Comparison of ENCODE assay signal across 11 cellular contexts in genomic region chr9:12859704-12860251, GRCh38.
DNase-seq lines count a peak whose midpoint lies in the region; ATAC-seq and TF ChIP-seq lines count a peak whose summit lies in the region.
"Had no signal": no experiment of that assay in that cellular context is flagged by ENCODE, and none has a peak within 500 bp of the region (broad histone marks: within the 10 kb centered on the region; RNA-seq: fewer than 3 reads in every experiment).

No MANE protein-coding gene starts in this region.

- peak overlapping the region; percentile 27 for H3K4me3 ChIP-seq in brain microvascular endothelial cell (ENCODE audit: low read depth, low read length)
- H3K4me3 ChIP-seq in left lung: no peak overlapping the region
- no peak overlapping the region for H3K4me3 ChIP-seq in adrenal gland

- TF ChIP-seq CTCF in brain microvascular endothelial cell (IDR thresholded peaks at IDR 0.05; ENCODE audit: low read depth, low read length, missing control alignments) (no peak), left lung (IDR thresholded peaks at IDR 0.05) (no peak), adrenal gland (IDR thresholded peaks at IDR 0.05) (no peak)

- TF ChIP-seq POLR2A in adrenal gland (IDR thresholded peaks at IDR 0.05): no peak

- ATAC-seq in left lung: peak; percentile 42
- no peak for ATAC-seq in HG03175 (IDR thresholded peaks at IDR 0.05; ENCODE audit: unreplicated experiment)
- ATAC-seq in GM21619 (IDR thresholded peaks at IDR 0.05; ENCODE audit: unreplicated experiment): no peak

- intact Hi-C loops in left lung (cut with DNase I): no loop called here
- intact Hi-C loops in adrenal gland (cut with DNase I): no loop called here

- peak overlapping the region; percentile 21 for H3K27ac ChIP-seq in brain microvascular endothelial cell
- peak overlapping the region in 1 of 2 donors; percentile 23 for H3K27ac ChIP-seq in left lung
- H3K27ac ChIP-seq in adrenal gland: no peak overlapping the region

- H3K4me1 ChIP-seq in left lung: no peaks in the 10 kb centered on the region
- peaks cover 0 to 3% of the 10 kb centered on the region in 2 donors for H3K4me1 ChIP-seq in adrenal gland (replicated peaks in 1 of 2)

- H3K27me3 ChIP-seq in brain microvascular endothelial cell (replicated peaks) (no peaks in the 10 kb centered on the region), left lung (no peaks in the 10 kb centered on the region), adrenal gland (no peaks in the 10 kb centered on the region)

- in situ Hi-C loops in brain microvascular endothelial cell (cut with HindIII; ENCODE audit: low pct_ligation_motif_present, low sequenced_read_pairs): no loop called here

- H3K9me3 ChIP-seq in left lung (peaks cover 0 to under 1% of the 10 kb centered on the region in 2 donors), adrenal gland (replicated peaks in 1 of 3) (no peaks in the 10 kb centered on the region)

- WGBS in adrenal gland, 4 donors: 77 to 91% (median 88%) methylated on average over 5 of the region's 5 CpGs

- H3K36me3 ChIP-seq in brain microvascular endothelial cell (replicated peaks): no peaks in the 10 kb centered on the region
- H3K36me3 ChIP-seq in left lung: no peaks in the 10 kb centered on the region
- H3K36me3 ChIP-seq in adrenal gland (replicated peaks in 1 of 2): no peaks in the 10 kb centered on the region

- DNase-seq in AG08395 (ENCODE audit: low spot score): peak; percentile 73
- DNase-seq in HT-29 (ENCODE audit: low spot score): peak; percentile 82
- peak; percentile 65 for DNase-seq in brain microvascular endothelial cell
- no peak for DNase-seq in left lung
- no peak for DNase-seq in HK-2 (ENCODE audit: unreplicated experiment)
- DNase-seq in adrenal gland: no peak
- DNase-seq: activated T-cell treated with anti-CD3 and anti-CD28 coated beads, Interleukin-2, amount 50 U/mL, for 48 hours; effector CD4-positive, alpha-beta T cell; NCI-H526 had no signal

Comparison
In these comparisons a context has a peak if more than half of its experiments do, and no peak if none do; other contexts are left out.
1. DNase-seq: peak in AG08395 (single experiment), HT-29 (single experiment) and brain microvascular endothelial cell (single experiment); none in left lung (0 of 2), HK-2 (single experiment) and adrenal gland (0 of 7).